In genomic region chr20:38170219-38170902, GRCh38 we compare ENCODE assay signal across 1 cellular context.
TF ChIP-seq lines count a peak whose summit lies in the region.

No MANE protein-coding gene starts in this region.

TF ChIP-seq in K562, 482 proteins besides CTCF, POLR2A, EP300 and RAD21 (continued from another document):
- TF ChIP-seq, protein P1, sequence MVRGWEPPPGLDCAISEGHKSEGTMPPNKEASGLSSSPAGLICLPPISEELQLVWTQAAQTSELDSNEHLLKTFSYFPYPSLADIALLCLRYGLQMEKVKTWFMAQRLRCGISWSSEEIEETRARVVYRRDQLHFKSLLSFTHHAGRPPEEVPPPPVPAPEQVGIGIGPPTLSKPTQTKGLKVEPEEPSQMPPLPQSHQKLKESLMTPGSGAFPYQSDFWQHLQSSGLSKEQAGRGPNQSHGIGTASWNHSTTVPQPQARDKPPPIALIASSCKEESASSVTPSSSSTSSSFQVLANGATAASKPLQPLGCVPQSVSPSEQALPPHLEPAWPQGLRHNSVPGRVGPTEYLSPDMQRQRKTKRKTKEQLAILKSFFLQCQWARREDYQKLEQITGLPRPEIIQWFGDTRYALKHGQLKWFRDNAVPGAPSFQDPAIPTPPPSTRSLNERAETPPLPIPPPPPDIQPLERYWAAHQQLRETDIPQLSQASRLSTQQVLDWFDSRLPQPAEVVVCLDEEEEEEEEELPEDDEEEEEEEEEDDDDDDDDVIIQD (CRISPR knock-in tag; IDR thresholded peaks at IDR 0.05), result no peak
- TF ChIP-seq HMG20A (CRISPR knock-in tag; conservative IDR thresholded peaks at IDR 0.05) (no peak), PTBP1 (IDR thresholded peaks at IDR 0.05; ENCODE audit: low read depth, low read length) (no peak), BCOR (IDR thresholded peaks at IDR 0.05) (peak; percentile 31; the same call in 1 of the 2 replicates), ZBTB1 (CRISPR knock-in tag; IDR thresholded peaks at IDR 0.05; ENCODE audit: borderline replicate concordance, low read depth) (no peak), ELF2 (CRISPR knock-in tag; IDR thresholded peaks at IDR 0.05) (no peak), NONO (IDR thresholded peaks at IDR 0.05; ENCODE audit: low read depth in 2 of 2, low read length in 1 of 2) (no peak), ZFPM2 (CRISPR knock-in tag; IDR thresholded peaks at IDR 0.05) (no peak), RBM22 (IDR thresholded peaks at IDR 0.05; ENCODE audit: low read depth, low read length, poor library complexity, severe bottlenecking) (no peak), FIP1L1 (IDR thresholded peaks at IDR 0.05; ENCODE audit: low read depth, low read length, poor library complexity, severe bottlenecking) (no peak), FUS (optimal IDR thresholded peaks at IDR 0.05; ENCODE audit: low read depth, low read length) (no peak), KDM1A (IDR thresholded peaks at IDR 0.05) (0 out of 4 replicates have a peak, but pooled peaks of 1 of the 2 experiments have one; percentile 24), PCBP1 (IDR thresholded peaks at IDR 0.05; ENCODE audit: low read depth, low read length, poor library complexity, severe bottlenecking) (no peak), DACH1 (IDR thresholded peaks at IDR 0.05; ENCODE audit: partially characterized antibody) (no peak), MEF2A (IDR thresholded peaks at IDR 0.05; ENCODE audit: control insufficient read depth, low read depth, low read length) (no peak), L3MBTL2 (IDR thresholded peaks at IDR 0.05) (no peak), TCF7L2 (IDR thresholded peaks at IDR 0.05; ENCODE audit: low read depth, low read length) (no peak)
- TF ChIP-seq, protein P2, sequence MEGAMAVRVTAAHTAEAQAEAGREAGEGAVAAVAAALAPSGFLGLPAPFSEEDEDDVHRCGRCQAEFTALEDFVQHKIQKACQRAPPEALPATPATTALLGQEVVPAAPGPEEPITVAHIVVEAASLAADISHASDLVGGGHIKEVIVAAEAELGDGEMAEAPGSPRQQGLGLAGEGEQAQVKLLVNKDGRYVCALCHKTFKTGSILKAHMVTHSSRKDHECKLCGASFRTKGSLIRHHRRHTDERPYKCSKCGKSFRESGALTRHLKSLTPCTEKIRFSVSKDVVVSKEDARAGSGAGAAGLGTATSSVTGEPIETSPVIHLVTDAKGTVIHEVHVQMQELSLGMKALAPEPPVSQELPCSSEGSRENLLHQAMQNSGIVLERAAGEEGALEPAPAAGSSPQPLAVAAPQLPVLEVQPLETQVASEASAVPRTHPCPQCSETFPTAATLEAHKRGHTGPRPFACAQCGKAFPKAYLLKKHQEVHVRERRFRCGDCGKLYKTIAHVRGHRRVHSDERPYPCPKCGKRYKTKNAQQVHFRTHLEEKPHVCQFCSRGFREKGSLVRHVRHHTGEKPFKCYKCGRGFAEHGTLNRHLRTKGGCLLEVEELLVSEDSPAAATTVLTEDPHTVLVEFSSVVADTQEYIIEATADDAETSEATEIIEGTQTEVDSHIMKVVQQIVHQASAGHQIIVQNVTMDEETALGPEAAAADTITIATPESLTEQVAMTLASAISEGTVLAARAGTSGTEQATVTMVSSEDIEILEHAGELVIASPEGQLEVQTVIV (CRISPR knock-in tag; IDR thresholded peaks at IDR 0.05; ENCODE audit: borderline replicate concordance), result no peak
- TF ChIP-seq, protein P3, sequence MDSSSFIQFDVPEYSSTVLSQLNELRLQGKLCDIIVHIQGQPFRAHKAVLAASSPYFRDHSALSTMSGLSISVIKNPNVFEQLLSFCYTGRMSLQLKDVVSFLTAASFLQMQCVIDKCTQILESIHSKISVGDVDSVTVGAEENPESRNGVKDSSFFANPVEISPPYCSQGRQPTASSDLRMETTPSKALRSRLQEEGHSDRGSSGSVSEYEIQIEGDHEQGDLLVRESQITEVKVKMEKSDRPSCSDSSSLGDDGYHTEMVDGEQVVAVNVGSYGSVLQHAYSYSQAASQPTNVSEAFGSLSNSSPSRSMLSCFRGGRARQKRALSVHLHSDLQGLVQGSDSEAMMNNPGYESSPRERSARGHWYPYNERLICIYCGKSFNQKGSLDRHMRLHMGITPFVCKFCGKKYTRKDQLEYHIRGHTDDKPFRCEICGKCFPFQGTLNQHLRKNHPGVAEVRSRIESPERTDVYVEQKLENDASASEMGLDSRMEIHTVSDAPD (CRISPR knock-in tag; IDR thresholded peaks at IDR 0.05), result no peak
